ENCODE assay signal across 2 cellular contexts in the genomic region with DNA sequence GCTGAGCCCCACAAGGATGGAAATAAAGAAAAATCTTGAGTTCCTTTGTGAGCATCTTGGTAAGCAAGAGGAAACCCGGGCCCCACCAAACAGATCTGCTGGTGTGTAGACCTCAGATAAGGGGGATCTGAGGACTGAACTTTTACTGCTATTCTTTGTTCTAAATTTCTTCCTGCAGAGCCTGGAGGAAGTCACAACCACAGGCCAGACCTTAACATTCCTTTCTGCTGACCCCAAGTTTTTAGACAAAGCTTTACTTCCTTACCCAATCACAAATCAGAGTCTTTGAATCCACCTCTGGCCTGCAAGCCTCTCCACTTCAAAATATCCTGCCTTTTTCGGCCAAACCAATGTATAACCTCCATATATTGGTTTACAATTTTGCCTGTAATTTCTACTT.
TF ChIP-seq lines count a peak whose summit lies in the region.

No MANE protein-coding gene starts in this region.

TF ChIP-seq in WTC11, 78 proteins besides CTCF, POLR2A, EP300 and RAD21 (continued from another document):
- TF ChIP-seq, protein P1, sequence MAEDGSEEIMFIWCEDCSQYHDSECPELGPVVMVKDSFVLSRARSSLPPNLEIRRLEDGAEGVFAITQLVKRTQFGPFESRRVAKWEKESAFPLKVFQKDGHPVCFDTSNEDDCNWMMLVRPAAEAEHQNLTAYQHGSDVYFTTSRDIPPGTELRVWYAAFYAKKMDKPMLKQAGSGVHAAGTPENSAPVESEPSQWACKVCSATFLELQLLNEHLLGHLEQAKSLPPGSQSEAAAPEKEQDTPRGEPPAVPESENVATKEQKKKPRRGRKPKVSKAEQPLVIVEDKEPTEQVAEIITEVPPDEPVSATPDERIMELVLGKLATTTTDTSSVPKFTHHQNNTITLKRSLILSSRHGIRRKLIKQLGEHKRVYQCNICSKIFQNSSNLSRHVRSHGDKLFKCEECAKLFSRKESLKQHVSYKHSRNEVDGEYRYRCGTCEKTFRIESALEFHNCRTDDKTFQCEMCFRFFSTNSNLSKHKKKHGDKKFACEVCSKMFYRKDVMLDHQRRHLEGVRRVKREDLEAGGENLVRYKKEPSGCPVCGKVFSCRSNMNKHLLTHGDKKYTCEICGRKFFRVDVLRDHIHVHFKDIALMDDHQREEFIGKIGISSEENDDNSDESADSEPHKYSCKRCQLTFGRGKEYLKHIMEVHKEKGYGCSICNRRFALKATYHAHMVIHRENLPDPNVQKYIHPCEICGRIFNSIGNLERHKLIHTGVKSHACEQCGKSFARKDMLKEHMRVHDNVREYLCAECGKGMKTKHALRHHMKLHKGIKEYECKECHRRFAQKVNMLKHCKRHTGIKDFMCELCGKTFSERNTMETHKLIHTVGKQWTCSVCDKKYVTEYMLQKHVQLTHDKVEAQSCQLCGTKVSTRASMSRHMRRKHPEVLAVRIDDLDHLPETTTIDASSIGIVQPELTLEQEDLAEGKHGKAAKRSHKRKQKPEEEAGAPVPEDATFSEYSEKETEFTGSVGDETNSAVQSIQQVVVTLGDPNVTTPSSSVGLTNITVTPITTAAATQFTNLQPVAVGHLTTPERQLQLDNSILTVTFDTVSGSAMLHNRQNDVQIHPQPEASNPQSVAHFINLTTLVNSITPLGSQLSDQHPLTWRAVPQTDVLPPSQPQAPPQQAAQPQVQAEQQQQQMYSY (CRISPR knock-in tag; IDR thresholded peaks at IDR 0.05): no peak
- TF ChIP-seq ZNF396 (CRISPR knock-in tag; IDR thresholded peaks at IDR 0.05; ENCODE audit: borderline replicate concordance) (no peak), ZNF232 (CRISPR knock-in tag; IDR thresholded peaks at IDR 0.05) (no peak), CREM (CRISPR knock-in tag; IDR thresholded peaks at IDR 0.05) (no peak)
TF ChIP-seq in WTC11: peak in this region for 0.

TF ChIP-seq in HepG2, 621 proteins besides CTCF, POLR2A, EP300 and RAD21 (continued from another document):
- TF ChIP-seq, protein P2, sequence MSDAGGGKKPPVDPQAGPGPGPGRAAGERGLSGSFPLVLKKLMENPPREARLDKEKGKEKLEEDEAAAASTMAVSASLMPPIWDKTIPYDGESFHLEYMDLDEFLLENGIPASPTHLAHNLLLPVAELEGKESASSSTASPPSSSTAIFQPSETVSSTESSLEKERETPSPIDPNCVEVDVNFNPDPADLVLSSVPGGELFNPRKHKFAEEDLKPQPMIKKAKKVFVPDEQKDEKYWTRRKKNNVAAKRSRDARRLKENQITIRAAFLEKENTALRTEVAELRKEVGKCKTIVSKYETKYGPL (CRISPR knock-in tag; IDR thresholded peaks at IDR 0.05): no peak
- TF ChIP-seq CBX1 (IDR thresholded peaks at IDR 0.05; ENCODE audit: low read depth): no peak
- TF ChIP-seq, protein P3, sequence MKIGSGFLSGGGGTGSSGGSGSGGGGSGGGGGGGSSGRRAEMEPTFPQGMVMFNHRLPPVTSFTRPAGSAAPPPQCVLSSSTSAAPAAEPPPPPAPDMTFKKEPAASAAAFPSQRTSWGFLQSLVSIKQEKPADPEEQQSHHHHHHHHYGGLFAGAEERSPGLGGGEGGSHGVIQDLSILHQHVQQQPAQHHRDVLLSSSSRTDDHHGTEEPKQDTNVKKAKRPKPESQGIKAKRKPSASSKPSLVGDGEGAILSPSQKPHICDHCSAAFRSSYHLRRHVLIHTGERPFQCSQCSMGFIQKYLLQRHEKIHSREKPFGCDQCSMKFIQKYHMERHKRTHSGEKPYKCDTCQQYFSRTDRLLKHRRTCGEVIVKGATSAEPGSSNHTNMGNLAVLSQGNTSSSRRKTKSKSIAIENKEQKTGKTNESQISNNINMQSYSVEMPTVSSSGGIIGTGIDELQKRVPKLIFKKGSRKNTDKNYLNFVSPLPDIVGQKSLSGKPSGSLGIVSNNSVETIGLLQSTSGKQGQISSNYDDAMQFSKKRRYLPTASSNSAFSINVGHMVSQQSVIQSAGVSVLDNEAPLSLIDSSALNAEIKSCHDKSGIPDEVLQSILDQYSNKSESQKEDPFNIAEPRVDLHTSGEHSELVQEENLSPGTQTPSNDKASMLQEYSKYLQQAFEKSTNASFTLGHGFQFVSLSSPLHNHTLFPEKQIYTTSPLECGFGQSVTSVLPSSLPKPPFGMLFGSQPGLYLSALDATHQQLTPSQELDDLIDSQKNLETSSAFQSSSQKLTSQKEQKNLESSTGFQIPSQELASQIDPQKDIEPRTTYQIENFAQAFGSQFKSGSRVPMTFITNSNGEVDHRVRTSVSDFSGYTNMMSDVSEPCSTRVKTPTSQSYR (CRISPR knock-in tag; IDR thresholded peaks at IDR 0.05; ENCODE audit: borderline replicate concordance): no peak
- no peak for TF ChIP-seq MED1 (CRISPR knock-in tag; IDR thresholded peaks at IDR 0.05)
